Comparison of ENCODE assay signal across 28 cellular contexts in genomic region chr2:149739171-149739879, GRCh38.
DNase-seq lines count a peak whose midpoint lies in the region; ATAC-seq and TF ChIP-seq lines count a peak whose summit lies in the region.
"Had no signal": no experiment of that assay in that cellular context is flagged by ENCODE, and none has a peak within 500 bp of the region (broad histone marks: within the 10 kb centered on the region; RNA-seq: fewer than 3 reads in every experiment).

No MANE protein-coding gene starts in this region.

- H3K79me1 ChIP-seq in IMR-90 (ENCODE audit: low read depth in 1 of 2, low read length in 2 of 2) (peaks cover 0 to 8% of the 10 kb centered on the region in 2 experiments; a peak in 1 of 4 replicates), trophoblast cell (ENCODE audit: low read length) (peaks cover 4% of the 10 kb centered on the region)

- H3K56ac ChIP-seq in IMR-90 (ENCODE audit: extremely low read depth, insufficient read depth, low read length): no peak overlapping the region

- peak overlapping the region; percentile 88 for H3K4ac ChIP-seq in IMR-90 (ENCODE audit: low read depth, low read length)
- no peak overlapping the region for H3K4ac ChIP-seq in trophoblast cell (ENCODE audit: low read depth, low read length)

- no CpG with 5 or more reads among the region's 6 CpGs for WGBS in IMR-90 (ENCODE audit: extremely low coverage in 2 of 2, insufficient read length in 1 of 2), 2 experiments
- WGBS in trophoblast cell (ENCODE audit: extremely low coverage, insufficient coverage, insufficient read length): no CpG with 5 or more reads among the region's 6 CpGs
- 92% methylated on average over 6 of the region's 6 CpGs for WGBS in hepatocyte (ENCODE audit: low lambda C conversion rate, missing lambda C conversion rate)

- no peak overlapping the region for H4K12ac ChIP-seq in trophoblast cell (ENCODE audit: low read depth, low read length)

- H2BK12ac ChIP-seq in trophoblast cell (ENCODE audit: low read length): no peak overlapping the region

- H3K27me3 ChIP-seq in IMR-90 (ENCODE audit: control insufficient read depth, insufficient read depth, low read length) (no peaks in the 10 kb centered on the region), trophoblast cell (ENCODE audit: insufficient read depth, low read length) (no peaks in the 10 kb centered on the region), hepatocyte (no peaks in the 10 kb centered on the region)
- H3K27me3 ChIP-seq: adrenal gland, colonic mucosa, gastroesophageal sphincter, neural progenitor cell, right lobe of liver, transverse colon had no signal

- H3K9ac ChIP-seq in IMR-90 (ENCODE audit: low read depth, low read length) (no peak overlapping the region), trophoblast cell (ENCODE audit: low read length) (no peak overlapping the region)
- H3K9ac ChIP-seq: neural progenitor cell had no signal

- CTCF ChIA-PET in IMR-90 (lab: Yijun Ruan, JAX): interaction anchor here (0.5 to 0.6 kb wide), 2 partner anchors 103 to 115 kb away, joined by 3 to 4 read pairs; no protein-coding TSS in a partner anchor

- H2BK5ac ChIP-seq in IMR-90 (ENCODE audit: low read depth, low read length, poor library complexity, severe bottlenecking) (peak overlapping the region; percentile 31), trophoblast cell (ENCODE audit: low read depth, low read length, poor library complexity) (no peak overlapping the region)

- no peak for TF ChIP-seq POLR2A in IMR-90 (IDR thresholded peaks at IDR 0.05; ENCODE audit: low read depth, low read length)

- DNase-seq in DMS 273 (lab: John Stamatoyannopoulos, UW; ENCODE audit: unreplicated experiment) (peak; percentile 6), DMS 273 treated with DMSO at 0.1 percent for 48 hours (lab: John Stamatoyannopoulos, UW) (no peak), IMR-90 (peak; percentile 33), epithelial cell of esophagus (ENCODE audit: low read depth) (peak; percentile 52), trophoblast cell (peak; percentile 67 to 78), hepatocyte (ENCODE audit: low spot score) (no peak), SHP77 treated with DMSO at 0.1 percent for 48 hours (lab: John Stamatoyannopoulos, UW) (no peak)
- DNase-seq: activated CD4-positive, alpha-beta T cell treated with anti-CD3 and anti-CD28 coated beads for 4 hours; activated naive CD4-positive, alpha-beta T cell treated with Interleukin-2 at 50 U/mL for 16 hours; activated T-cell treated with anti-CD3 and anti-CD28 coated beads, Interleukin-2, amount 50 U/mL, for 4 hours; adrenal gland; CD8-positive, alpha-beta memory T cell; colonic mucosa; effector memory CD4-positive, alpha-beta T cell; H9; islet precursor cell; NCI-H1105; NCI-H2081 treated with DMSO at 0.1 percent for 48 hours; NCI-H446 treated with DMSO at 0.1 percent for 48 hours; NK-92 treated with Interleukin-12 subunit alpha and Interleukin-12 subunit beta, amount 100 ng/mL, for 24 hours; PC-9; right lobe of liver; SIG-M5; transverse colon had no signal

- peak overlapping the region; percentile 84 for H4K91ac ChIP-seq in IMR-90 (ENCODE audit: insufficient read depth, low read depth, low read length)
- no peak overlapping the region for H4K91ac ChIP-seq in trophoblast cell (ENCODE audit: low read depth, low read length)

- peak overlapping the region; percentile 31 to 55; a peak in 3 of 4 replicates for H4K8ac ChIP-seq in IMR-90 (ENCODE audit: low read depth in 2 of 2, low read length in 2 of 2)
- H4K8ac ChIP-seq in trophoblast cell (ENCODE audit: low read depth, low read length): no peak overlapping the region

- BruUV-seq in IMR-90 (replicated peaks; lab: Mats Ljungman, UMichigan): no TSS peak

- ATAC-seq in IMR-90 (ENCODE audit: low read depth) (no peak), GM18870 (IDR thresholded peaks at IDR 0.05; ENCODE audit: unreplicated experiment) (no peak)
- ATAC-seq: activated T-cell treated with anti-CD3 and anti-CD28 coated beads, Interleukin-2, amount 50 U/mL, for 4 hours; gastroesophageal sphincter; right lobe of liver had no signal

- in situ Hi-C loops in IMR-90 (cut with MboI; ENCODE audit: low sequenced_read_pairs): loop anchor here (25.0 kb wide), 1 partner anchor 723 kb away; no protein-coding TSS in a partner anchor

- H2BK120ac ChIP-seq in IMR-90 (ENCODE audit: low read depth, low read length) (peak overlapping the region; percentile 83), trophoblast cell (ENCODE audit: insufficient read depth, low read length, poor library complexity) (no peak overlapping the region)

- H3K23ac ChIP-seq in IMR-90 (ENCODE audit: low read depth, low read length): peak overlapping the region; percentile 37; the same call in 1 of the 2 replicates
- H3K23ac ChIP-seq in trophoblast cell (ENCODE audit: low read length): no peak overlapping the region

- peak overlapping the region; percentile 57 for H4K5ac ChIP-seq in IMR-90 (ENCODE audit: low read depth, low read length)

- H4K20me1 ChIP-seq in IMR-90 (ENCODE audit: insufficient read depth, low read length) (no peaks in the 10 kb centered on the region), hepatocyte (ENCODE audit: insufficient read depth, poor library complexity, severe bottlenecking) (no peaks in the 10 kb centered on the region)

- H3K36me3 ChIP-seq in IMR-90 (ENCODE audit: control insufficient read depth, insufficient read depth, low read length): no peaks in the 10 kb centered on the region
- H3K36me3 ChIP-seq in trophoblast cell (ENCODE audit: control insufficient read depth in 1 of 2, insufficient read depth in 2 of 2, low read length in 2 of 2): no peaks in the 10 kb centered on the region
- no peaks in the 10 kb centered on the region for H3K36me3 ChIP-seq in hepatocyte (replicated peaks; ENCODE audit: insufficient read depth, low read depth)
- H3K36me3 ChIP-seq: adrenal gland, colonic mucosa, gastroesophageal sphincter, neural progenitor cell, right lobe of liver, transverse colon had no signal

- H2AK9ac ChIP-seq in IMR-90 (replicated peaks; ENCODE audit: low read depth, low read length, poor library complexity): no peak overlapping the region

- peak overlapping the region; percentile 91 for H2BK20ac ChIP-seq in IMR-90 (ENCODE audit: low read depth, low read length)

- H2AK5ac ChIP-seq in IMR-90 (ENCODE audit: low read depth, low read length) (peak overlapping the region; percentile 97), trophoblast cell (ENCODE audit: low read length) (no peak overlapping the region)

- peak overlapping the region; percentile 98; the same call in 2 of the 3 replicates for H2BK15ac ChIP-seq in IMR-90 (ENCODE audit: low read depth, low read length)

- H3K4me3 ChIP-seq in IMR-90 (ENCODE audit: insufficient read depth, low read depth, low read length) (no peak overlapping the region), epithelial cell of esophagus (ENCODE audit: low read length) (no peak overlapping the region), trophoblast cell (ENCODE audit: low read depth, low read length) (peak overlapping the region; percentile 40), hepatocyte (no peak overlapping the region)
- H3K4me3 ChIP-seq: adrenal gland, colonic mucosa, gastroesophageal sphincter, neural progenitor cell, PC-9, right lobe of liver, transverse colon had no signal

- no peak for TF ChIP-seq CTCF in IMR-90 (conservative IDR thresholded peaks at IDR 0.05; ENCODE audit: low read depth, low read length)
- no peak for TF ChIP-seq CTCF in epithelial cell of esophagus (IDR thresholded peaks at IDR 0.05; ENCODE audit: insufficient read depth, low read depth, low read length, missing control alignments)
- TF ChIP-seq CTCF in hepatocyte (IDR thresholded peaks at IDR 0.05; ENCODE audit: poor library complexity): no peak

- dilution Hi-C loops in IMR-90 (cut with HindIII; ENCODE audit: low sequenced_read_pairs, unreplicated experiment): no loop called here

- no peak for TF ChIP-seq RAD21 in IMR-90 (IDR thresholded peaks at IDR 0.05; ENCODE audit: low read length)

- H3K14ac ChIP-seq in IMR-90 (replicated peaks; ENCODE audit: low read depth, low read length) (peak overlapping the region; percentile 47), trophoblast cell (ENCODE audit: low read length) (no peak overlapping the region)

- intact Hi-C loops in IMR-90 (cut with micrococcal nuclease): no loop called here

- peaks cover 4% of the 10 kb centered on the region; the same call in 1 of the 2 replicates for H3K9me1 ChIP-seq in IMR-90 (ENCODE audit: insufficient read depth, low read length)

- no peak overlapping the region for H3K4me2 ChIP-seq in IMR-90 (ENCODE audit: low read depth, low read length)
- no peak overlapping the region for H3K4me2 ChIP-seq in trophoblast cell (ENCODE audit: low read length)
- no peak overlapping the region for H3K4me2 ChIP-seq in hepatocyte
- H3K4me2 ChIP-seq: neural progenitor cell, PC-9 had no signal

- POLR2A ChIA-PET in IMR-90 (lab: Charles Lee; ENCODE audit: unreplicated experiment): no interaction called here

- H3K27ac ChIP-seq in IMR-90 (ENCODE audit: insufficient read depth, low read length) (peak overlapping the region; percentile 34; the same call in 1 of the 2 replicates), trophoblast cell (ENCODE audit: low read depth, low read length) (no peak overlapping the region), hepatocyte (no peak overlapping the region)
- H3K27ac ChIP-seq: 22Rv1, adrenal gland, colonic mucosa, gastroesophageal sphincter, neural progenitor cell, PC-9, right lobe of liver, transverse colon had no signal

- no peaks in the 10 kb centered on the region for H3K79me2 ChIP-seq in trophoblast cell (ENCODE audit: control insufficient read depth, insufficient read depth, low read length, poor library complexity)
- no peaks in the 10 kb centered on the region for H3K79me2 ChIP-seq in hepatocyte

- H3K18ac ChIP-seq in IMR-90 (ENCODE audit: low read depth, low read length): peak overlapping the region; percentile 84
- no peak overlapping the region for H3K18ac ChIP-seq in trophoblast cell (ENCODE audit: low read length)

- H3K9me2 ChIP-seq in hepatocyte (replicated peaks; ENCODE audit: insufficient read depth): no peaks in the 10 kb centered on the region

- H3K9me3 ChIP-seq in IMR-90 (ENCODE audit: control insufficient read depth, insufficient read depth, low read length) (0 out of 2 replicates have a peak, but pooled peaks cover 2% of the 10 kb centered on the region), trophoblast cell (ENCODE audit: insufficient read depth, low read depth, low read length) (peaks cover 1% of the 10 kb centered on the region), hepatocyte (ENCODE audit: low read depth) (no peaks in the 10 kb centered on the region)
- H3K9me3 ChIP-seq: adrenal gland, colonic mucosa, gastroesophageal sphincter, right lobe of liver, transverse colon had no signal

- H2AFZ ChIP-seq in IMR-90 (replicated peaks; ENCODE audit: low read length, poor library complexity) (no peak overlapping the region), trophoblast cell (ENCODE audit: insufficient read depth, low read length, poor library complexity) (no peak overlapping the region), hepatocyte (no peak overlapping the region)
- H2AFZ ChIP-seq: neural progenitor cell, PC-9 had no signal

- H3K4me1 ChIP-seq in IMR-90 (ENCODE audit: control insufficient read depth, insufficient read depth, low read length): peaks cover 29% of the 10 kb centered on the region
- peaks cover 0 to 2% of the 10 kb centered on the region in 2 experiments for H3K4me1 ChIP-seq in trophoblast cell (ENCODE audit: control insufficient read depth in 1 of 2, insufficient read depth in 2 of 2, low read length in 2 of 2)
- peaks cover 5% of the 10 kb centered on the region for H3K4me1 ChIP-seq in hepatocyte (ENCODE audit: insufficient read depth)
- H3K4me1 ChIP-seq: colonic mucosa, neural progenitor cell, right lobe of liver had no signal

Comparison
In these comparisons a context has a peak if more than half of its experiments do, and no peak if none do; other contexts are left out.
1. DNase-seq: peak in DMS 273 (single experiment), IMR-90 (single experiment), epithelial cell of esophagus (single experiment) and trophoblast cell (2 of 2); none in DMS 273 treated with DMSO at 0.1 percent for 48 hours (single experiment), hepatocyte (single experiment) and SHP77 treated with DMSO at 0.1 percent for 48 hours (single experiment).